13 cellular contexts compared by ENCODE assay signal in genomic region chr12:19529933-19530630, GRCh38.
DNase-seq lines count a peak whose midpoint lies in the region; ATAC-seq and TF ChIP-seq lines count a peak whose summit lies in the region.
"Had no signal": no experiment of that assay in that cellular context is flagged by ENCODE, and none has a peak within 500 bp of the region (broad histone marks: within the 10 kb centered on the region; RNA-seq: fewer than 3 reads in every experiment).

No MANE protein-coding gene starts in this region.

- H3K9ac ChIP-seq in GM23248 (0 out of 2 replicates have a peak overlapping the region, but pooled peaks have one; percentile 7), skeletal muscle satellite cell (ENCODE audit: low read depth, low read length) (peak overlapping the region; percentile 25)

- peaks cover 20% of the 10 kb centered on the region for H3F3A ChIP-seq in GM23248 (ENCODE audit: insufficient read depth)

- WGBS in GM23248 (ENCODE audit: low coverage in 1 of 2, low lambda C conversion rate in 2 of 2, missing lambda C conversion rate in 2 of 2), 2 experiments, result 59 to 62% methylated on average over 6 of the region's 6 CpGs

- in situ Hi-C loops in GM23248 (cut with MboI), result no loop called here

- H4K20me1 ChIP-seq in GM23248 (ENCODE audit: insufficient read depth), result no peaks in the 10 kb centered on the region

- no peaks in the 10 kb centered on the region for H3K79me2 ChIP-seq in GM23248 (ENCODE audit: insufficient read depth)

- H3K4me3 ChIP-seq in GM23248 (peak overlapping the region; percentile 8), fibroblast of villous mesenchyme (ENCODE audit: low read depth, low read length) (no peak overlapping the region), skeletal muscle satellite cell (ENCODE audit: low read length) (peak overlapping the region; percentile 7)

- H3K36me3 ChIP-seq in GM23248 (ENCODE audit: low read depth) (no peaks in the 10 kb centered on the region), skeletal muscle satellite cell (ENCODE audit: insufficient read depth, low read length) (no peaks in the 10 kb centered on the region)

- peak overlapping the region; percentile 52 for H3K4me2 ChIP-seq in GM23248 (ENCODE audit: unreplicated experiment)
- H3K4me2 ChIP-seq in skeletal muscle satellite cell (ENCODE audit: low read length), result peak overlapping the region; percentile 66

- no peaks in the 10 kb centered on the region for H3K9me3 ChIP-seq in GM23248 (ENCODE audit: low read depth)
- H3K9me3 ChIP-seq in skeletal muscle satellite cell (replicated peaks; ENCODE audit: low read length), result no peaks in the 10 kb centered on the region

- peak overlapping the region; percentile 41; the same call in 1 of the 2 replicates for H3K27ac ChIP-seq in GM23248
- H3K27ac ChIP-seq: epithelial cell of prostate had no signal

- TF ChIP-seq CTCF in fibroblast of villous mesenchyme (IDR thresholded peaks at IDR 0.05; ENCODE audit: insufficient read depth, low read depth, low read length), result no peak

- H3K9me2 ChIP-seq in GM23248 (ENCODE audit: insufficient read depth), result no peaks in the 10 kb centered on the region

- DNase-seq in GM23248 (peak; percentile 51), SW 1271 (lab: John Stamatoyannopoulos, UW) (peak; percentile 29 to 83), fibroblast of villous mesenchyme (ENCODE audit: low read depth) (peak; percentile 68), DMS 273 (lab: John Stamatoyannopoulos, UW; ENCODE audit: unreplicated experiment) (no peak), DMS153 treated with DMSO at 0.1 percent for 48 hours (lab: John Stamatoyannopoulos, UW; ENCODE audit: unreplicated experiment) (no peak), GF-D8 (lab: John Stamatoyannopoulos, UW) (no peak)
- DNase-seq: activated CD4-positive, alpha-beta T cell treated with anti-CD3 and anti-CD28 coated beads for 4 hours; CD8-positive, alpha-beta memory T cell; NCI-H2171; right cardiac atrium had no signal

- H3K27me3 ChIP-seq in GM23248 (replicated peaks; ENCODE audit: insufficient read depth) (no peaks in the 10 kb centered on the region), skeletal muscle satellite cell (ENCODE audit: control insufficient read depth, insufficient read depth, low read length) (no peaks in the 10 kb centered on the region)

- H3K4me1 ChIP-seq in GM23248 (ENCODE audit: insufficient read depth), result peaks cover 23% of the 10 kb centered on the region
- H3K4me1 ChIP-seq in skeletal muscle satellite cell (ENCODE audit: control insufficient read depth, insufficient read depth, low read length), result peaks cover 23% of the 10 kb centered on the region

- no peak for ATAC-seq in HG03439 (IDR thresholded peaks at IDR 0.05; ENCODE audit: unreplicated experiment)
- ATAC-seq: right cardiac atrium had no signal

- H2AFZ ChIP-seq in GM23248, result no peak overlapping the region

Comparison
In these comparisons a context has a peak if more than half of its experiments do, and no peak if none do; other contexts are left out.
1. DNase-seq: peak in GM23248 (single experiment), SW 1271 (2 of 2) and fibroblast of villous mesenchyme (single experiment); none in DMS 273 (single experiment), DMS153 treated with DMSO at 0.1 percent for 48 hours (single experiment) and GF-D8 (single experiment).